Comparison of ENCODE assay signal across 31 cellular contexts in the genomic region with DNA sequence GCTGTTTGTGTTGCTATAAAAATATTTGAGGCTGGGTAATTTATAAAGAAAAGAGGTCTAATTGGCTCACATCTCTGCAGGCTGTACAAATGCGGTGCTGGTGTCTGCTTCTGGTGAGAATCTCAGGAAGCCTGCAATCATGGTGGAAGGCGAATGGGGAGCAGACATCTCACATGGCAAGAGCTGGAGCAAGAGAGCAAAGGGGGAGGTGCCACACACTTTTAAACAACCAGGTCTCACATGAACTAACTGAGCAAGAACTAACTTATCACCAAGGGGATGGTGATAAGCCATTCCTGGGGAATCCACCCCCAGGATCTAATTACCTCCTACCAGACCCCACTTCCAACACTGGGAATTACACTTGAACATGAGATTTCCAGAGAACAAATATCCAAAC.
"Had no signal": no experiment of that assay in that cellular context is flagged by ENCODE, and none has a peak within 500 bp of the region (broad histone marks: within the 10 kb centered on the region; RNA-seq: fewer than 3 reads in every experiment).

No MANE protein-coding gene starts in this region.

- H3K9me3 Mint-ChIP-seq: activated CD4-positive, alpha-beta T cell treated with anti-CD3 and anti-CD28 coated beads, Interleukin-2, amount 10 ng/mL, durations not matched to agents 24 days and 14 days had no signal

- H3K27me3 Mint-ChIP-seq: activated CD4-positive, alpha-beta memory T cell treated with anti-CD3 and anti-CD28 coated beads for 36 hours; activated CD4-positive, alpha-beta T cell treated with anti-CD3 and anti-CD28 coated beads for 36 hours; activated CD4-positive, alpha-beta T cell treated with anti-CD3 and anti-CD28 coated beads, Interleukin-2, amount 10 ng/mL, durations not matched to agents 24 days and 14 days; activated CD8-positive, alpha-beta memory T cell treated with anti-CD3 and anti-CD28 coated beads, Interleukin-2, amount 10 ng/mL, durations not matched to agents 7 days and 5 days; activated naive CD4-positive, alpha-beta T cell treated with anti-CD3 and anti-CD28 coated beads, Interleukin-2, amount 50 U/mL, for 24 hours; activated naive CD8-positive, alpha-beta T cell treated with anti-CD3 and anti-CD28 coated beads for 36 hours; activated naive CD8-positive, alpha-beta T cell treated with anti-CD3 and anti-CD28 coated beads, Interleukin-2, amount 50 U/mL, for 24 hours; effector memory CD8-positive, alpha-beta T cell had no signal

- H3K27ac Mint-ChIP-seq: activated CD4-positive, alpha-beta memory T cell treated with anti-CD3 and anti-CD28 coated beads for 36 hours; activated CD4-positive, alpha-beta T cell treated with anti-CD3 and anti-CD28 coated beads for 36 hours; activated CD4-positive, alpha-beta T cell treated with anti-CD3 and anti-CD28 coated beads, Interleukin-2, amount 10 ng/mL, durations not matched to agents 24 days and 14 days; activated CD8-positive, alpha-beta memory T cell treated with anti-CD3 and anti-CD28 coated beads, Interleukin-2, amount 10 ng/mL, durations not matched to agents 7 days and 5 days; activated CD8-positive, alpha-beta T cell treated with anti-CD3 and anti-CD28 coated beads, Interleukin-2, amount 10 ng/mL, durations not matched to agents 7 days and 5 days; activated naive CD4-positive, alpha-beta T cell treated with anti-CD3 and anti-CD28 coated beads for 36 hours; activated naive CD4-positive, alpha-beta T cell treated with anti-CD3 and anti-CD28 coated beads, Interleukin-2, amount 50 U/mL, for 24 hours; activated naive CD8-positive, alpha-beta T cell treated with anti-CD3 and anti-CD28 coated beads for 36 hours; activated naive CD8-positive, alpha-beta T cell treated with anti-CD3 and anti-CD28 coated beads, Interleukin-2, amount 50 U/mL, for 24 hours; activated T-helper 1 cell treated with anti-CD3 and anti-CD28 coated beads, Interleukin-12 subunit alpha, Interleukin-12 subunit beta, Interleukin-2, Interleukin-4 antibody, amounts not matched to agents 30 ng/mL and 10 ng/mL and 1 ng/mL, durations not matched to agents 14 hours and 24 hours and 36 hours; activated T-helper 2 cell treated with anti-CD3 and anti-CD28 coated beads, Interferon-gamma antibody, Interleukin-2, Interleukin-4, amounts not matched to agents 10 μg/mL and 5 μg/mL and 100 μg/mL, durations not matched to agents 14 hours and 24 hours and 36 hours; effector memory CD8-positive, alpha-beta T cell had no signal

- H3K36me3 ChIP-seq: adrenal gland, esophagus squamous epithelium, gastroesophageal sphincter had no signal

- H3K27ac ChIP-seq: adrenal gland, body of pancreas, epithelial cell of prostate, esophagus squamous epithelium, gastroesophageal sphincter had no signal

- H3K9me3 ChIP-seq: adrenal gland, body of pancreas, gastroesophageal sphincter had no signal

- H3K4me1 ChIP-seq: adrenal gland, body of pancreas, esophagus squamous epithelium, gastroesophageal sphincter had no signal

- ATAC-seq: activated CD4-positive, alpha-beta T cell treated with anti-CD3 and anti-CD28 coated beads for 36 hours; activated CD8-positive, alpha-beta memory T cell treated with anti-CD3 and anti-CD28 coated beads, Interleukin-2, amount 10 ng/mL, durations not matched to agents 7 days and 5 days; activated CD8-positive, alpha-beta T cell treated with anti-CD3 and anti-CD28 coated beads, Interleukin-2, amount 10 ng/mL, durations not matched to agents 7 days and 5 days; activated naive CD8-positive, alpha-beta T cell treated with anti-CD3 and anti-CD28 coated beads, Interleukin-2, amount 50 U/mL, for 24 hours; body of pancreas; effector memory CD8-positive, alpha-beta T cell; gastroesophageal sphincter had no signal

- H3K4me1 Mint-ChIP-seq: activated CD4-positive, alpha-beta T cell treated with anti-CD3 and anti-CD28 coated beads for 36 hours; activated CD4-positive, alpha-beta T cell treated with anti-CD3 and anti-CD28 coated beads, Interleukin-2, amount 10 ng/mL, durations not matched to agents 24 days and 14 days; activated CD8-positive, alpha-beta memory T cell treated with anti-CD3 and anti-CD28 coated beads, Interleukin-2, amount 10 ng/mL, durations not matched to agents 7 days and 5 days; activated naive CD4-positive, alpha-beta T cell treated with anti-CD3 and anti-CD28 coated beads, Interleukin-2, amount 50 U/mL, for 24 hours; activated naive CD8-positive, alpha-beta T cell treated with anti-CD3 and anti-CD28 coated beads for 36 hours; activated naive CD8-positive, alpha-beta T cell treated with anti-CD3 and anti-CD28 coated beads, Interleukin-2, amount 50 U/mL, for 24 hours had no signal

- H3K36me3 Mint-ChIP-seq: activated CD4-positive, alpha-beta memory T cell treated with anti-CD3 and anti-CD28 coated beads for 36 hours; activated CD8-positive, alpha-beta memory T cell treated with anti-CD3 and anti-CD28 coated beads, Interleukin-2, amount 10 ng/mL, durations not matched to agents 7 days and 5 days; activated naive CD4-positive, alpha-beta T cell treated with anti-CD3 and anti-CD28 coated beads, Interleukin-2, amount 50 U/mL, for 24 hours; activated naive CD8-positive, alpha-beta T cell treated with anti-CD3 and anti-CD28 coated beads for 36 hours had no signal

- H3K4me3 ChIP-seq: adrenal gland, body of pancreas, esophagus squamous epithelium, gastroesophageal sphincter had no signal

- H3K27me3 ChIP-seq: adrenal gland, body of pancreas, esophagus squamous epithelium, gastroesophageal sphincter had no signal

- DNase-seq: activated CD4-positive, alpha-beta memory T cell treated with anti-CD3 and anti-CD28 coated beads for 36 hours; activated CD4-positive, alpha-beta T cell treated with anti-CD3 and anti-CD28 coated beads for 36 hours; activated CD4-positive, alpha-beta T cell treated with anti-CD3 and anti-CD28 coated beads, Interleukin-2, amount 10 ng/mL, durations not matched to agents 24 days and 14 days; activated CD4-positive, CD25-positive, alpha-beta regulatory T cell; activated CD4-positive, CD25-positive, alpha-beta regulatory T cell treated with anti-CD3 and anti-CD28 coated beads, Interleukin-2, amount 50 U/mL, for 72 hours; activated CD8-positive, alpha-beta memory T cell treated with anti-CD3 and anti-CD28 coated beads, Interleukin-2, amount 10 ng/mL, durations not matched to agents 7 days and 5 days; activated CD8-positive, alpha-beta memory T cell treated with anti-CD3 and anti-CD28 coated beads, Interleukin-2, amount 50 U/mL, for 4 hours; activated CD8-positive, alpha-beta T cell treated with anti-CD3 and anti-CD28 coated beads, Interleukin-2, amount 10 ng/mL, durations not matched to agents 7 days and 5 days; activated effector memory CD4-positive, alpha-beta T cell treated with anti-CD3 and anti-CD28 coated beads, Interleukin-2, amount 50 U/mL, for 16 hours; activated naive CD4-positive, alpha-beta T cell treated with anti-CD3 and anti-CD28 coated beads for 36 hours; activated naive CD8-positive, alpha-beta T cell treated with anti-CD3 and anti-CD28 coated beads for 36 hours; activated naive CD8-positive, alpha-beta T cell treated with anti-CD3 and anti-CD28 coated beads, Interleukin-2, amount 50 U/mL, for 24 hours; activated T-cell treated with anti-CD3 and anti-CD28 coated beads, Interleukin-2, amount 50 U/mL, for 1 hour; activated T-cell treated with anti-CD3 and anti-CD28 coated beads, Interleukin-2, amount 50 U/mL, for 48 hours; adrenal gland; amygdala; aorta; body of pancreas; caudate nucleus; cortex of kidney; dermis blood vessel endothelial cell; effector CD4-positive, alpha-beta T cell; effector memory CD8-positive, alpha-beta T cell; esophagus squamous epithelium; foreskin melanocyte; T-helper 2 cell had no signal

- H3K4me3 Mint-ChIP-seq: activated CD4-positive, alpha-beta memory T cell treated with anti-CD3 and anti-CD28 coated beads for 36 hours; activated CD4-positive, alpha-beta T cell treated with anti-CD3 and anti-CD28 coated beads for 36 hours; activated CD4-positive, alpha-beta T cell treated with anti-CD3 and anti-CD28 coated beads, Interleukin-2, amount 10 ng/mL, durations not matched to agents 24 days and 14 days; activated CD8-positive, alpha-beta memory T cell treated with anti-CD3 and anti-CD28 coated beads, Interleukin-2, amount 10 ng/mL, durations not matched to agents 7 days and 5 days; activated CD8-positive, alpha-beta T cell treated with anti-CD3 and anti-CD28 coated beads, Interleukin-2, amount 10 ng/mL, durations not matched to agents 7 days and 5 days; activated naive CD4-positive, alpha-beta T cell treated with anti-CD3 and anti-CD28 coated beads for 36 hours; activated naive CD4-positive, alpha-beta T cell treated with anti-CD3 and anti-CD28 coated beads, Interleukin-2, amount 50 U/mL, for 24 hours; activated naive CD8-positive, alpha-beta T cell treated with anti-CD3 and anti-CD28 coated beads for 36 hours; activated naive CD8-positive, alpha-beta T cell treated with anti-CD3 and anti-CD28 coated beads, Interleukin-2, amount 50 U/mL, for 24 hours; activated T-helper 1 cell treated with anti-CD3 and anti-CD28 coated beads, Interleukin-12 subunit alpha, Interleukin-12 subunit beta, Interleukin-2, Interleukin-4 antibody, amounts not matched to agents 30 ng/mL and 10 ng/mL and 1 ng/mL, durations not matched to agents 14 hours and 24 hours and 36 hours; effector memory CD8-positive, alpha-beta T cell had no signal
